ENCODE assay signal across 19 cellular contexts in genomic region chr12:30437044-30437443, GRCh38.
"Had no signal": no experiment of that assay in that cellular context is flagged by ENCODE, and none has a peak within 500 bp of the region (broad histone marks: within the 10 kb centered on the region; RNA-seq: fewer than 3 reads in every experiment).

No MANE protein-coding gene starts in this region.

- H3K27me3 Mint-ChIP-seq: activated CD8-positive, alpha-beta memory T cell treated with anti-CD3 and anti-CD28 coated beads, Interleukin-2, amount 10 ng/mL, durations not matched to agents 7 days and 5 days; activated T-cell treated with anti-CD3 and anti-CD28 coated beads, Interleukin-2, amount 50 U/mL, for 24 hours had no signal

- H3K4me3 ChIP-seq: heart right ventricle, neural progenitor cell, thyroid gland, vagina had no signal

- H3K9me3 ChIP-seq: heart right ventricle, thyroid gland, vagina had no signal

- H3K36me3 ChIP-seq: brain microvascular endothelial cell, heart right ventricle, neural progenitor cell, thyroid gland, vagina had no signal

- H3K4me3 Mint-ChIP-seq: activated CD8-positive, alpha-beta memory T cell treated with anti-CD3 and anti-CD28 coated beads, Interleukin-2, amount 10 ng/mL, durations not matched to agents 7 days and 5 days; activated T-cell treated with anti-CD3 and anti-CD28 coated beads, Interleukin-2, amount 50 U/mL, for 24 hours; neural progenitor cell; stimulated activated effector memory CD8-positive, alpha-beta T cell treated with anti-CD3 and anti-CD28 coated beads, Interleukin-12 subunit alpha, Interleukin-12 subunit beta, amount 100 ng/mL, for 72 hours had no signal

- DNase-seq: activated CD4-positive, alpha-beta T cell treated with anti-CD3 and anti-CD28 coated beads, Interleukin-2, amount 50 U/mL, for 48 hours; activated CD4-positive, CD25-positive, alpha-beta regulatory T cell treated with anti-CD3 and anti-CD28 coated beads, Interleukin-2, amount 50 U/mL, for 72 hours; activated CD8-positive, alpha-beta memory T cell treated with anti-CD3 and anti-CD28 coated beads, Interleukin-2, amount 10 ng/mL, durations not matched to agents 7 days and 5 days; activated effector memory CD4-positive, alpha-beta T cell treated with Interleukin-2 at 50 U/mL for 16 hours; activated T-cell treated with anti-CD3 and anti-CD28 coated beads, Interleukin-2, amount 50 U/mL, for 24 hours; amniotic stem cell; brain microvascular endothelial cell; cerebellar nuclear complex; dermis blood vessel endothelial cell; foreskin keratinocyte; small intestine; T-helper 2 cell; thyroid gland had no signal

- ATAC-seq: activated CD8-positive, alpha-beta memory T cell treated with anti-CD3 and anti-CD28 coated beads, Interleukin-2, amount 10 ng/mL, durations not matched to agents 7 days and 5 days; activated naive CD4-positive, alpha-beta T cell treated with anti-CD3 and anti-CD28 coated beads, Interleukin-2, amount 50 U/mL, for 72 hours; foreskin keratinocyte; stimulated activated effector memory CD8-positive, alpha-beta T cell treated with anti-CD3 and anti-CD28 coated beads, Interleukin-12 subunit alpha, Interleukin-12 subunit beta, amount 100 ng/mL, for 72 hours had no signal

- H3K27ac ChIP-seq: brain microvascular endothelial cell, foreskin keratinocyte, neural progenitor cell, parathyroid adenoma, thyroid gland, vagina had no signal

- H3K4me1 ChIP-seq: foreskin keratinocyte, neural progenitor cell, parathyroid adenoma, thyroid gland, vagina had no signal

- H3K36me3 Mint-ChIP-seq: activated CD8-positive, alpha-beta memory T cell treated with anti-CD3 and anti-CD28 coated beads, Interleukin-2, amount 10 ng/mL, durations not matched to agents 7 days and 5 days; neural progenitor cell; stimulated activated effector memory CD8-positive, alpha-beta T cell treated with anti-CD3 and anti-CD28 coated beads, Interleukin-12 subunit alpha, Interleukin-12 subunit beta, amount 100 ng/mL, for 72 hours had no signal

- H3K4me1 Mint-ChIP-seq: activated CD8-positive, alpha-beta memory T cell treated with anti-CD3 and anti-CD28 coated beads, Interleukin-2, amount 10 ng/mL, durations not matched to agents 7 days and 5 days; stimulated activated effector memory CD8-positive, alpha-beta T cell treated with anti-CD3 and anti-CD28 coated beads, Interleukin-12 subunit alpha, Interleukin-12 subunit beta, amount 100 ng/mL, for 72 hours had no signal

- H3K27ac Mint-ChIP-seq: activated CD8-positive, alpha-beta memory T cell treated with anti-CD3 and anti-CD28 coated beads, Interleukin-2, amount 10 ng/mL, durations not matched to agents 7 days and 5 days; activated naive CD4-positive, alpha-beta T cell treated with anti-CD3 and anti-CD28 coated beads, Interleukin-2, amount 50 U/mL, for 72 hours; activated T-cell treated with anti-CD3 and anti-CD28 coated beads, Interleukin-2, amount 50 U/mL, for 24 hours; neural progenitor cell; stimulated activated effector memory CD8-positive, alpha-beta T cell treated with anti-CD3 and anti-CD28 coated beads, Interleukin-12 subunit alpha, Interleukin-12 subunit beta, amount 100 ng/mL, for 72 hours had no signal

- H3K9me3 Mint-ChIP-seq: neural progenitor cell; stimulated activated effector memory CD8-positive, alpha-beta T cell treated with anti-CD3 and anti-CD28 coated beads, Interleukin-12 subunit alpha, Interleukin-12 subunit beta, amount 100 ng/mL, for 72 hours had no signal

- H3K27me3 ChIP-seq: brain microvascular endothelial cell, heart right ventricle, neural progenitor cell, thyroid gland, vagina had no signal
